8 cellular contexts compared by ENCODE assay signal in genomic region chr15:84654689-84655453, GRCh38. TPM values are rescaled to one million over a fixed set of nuclear protein-coding genes. Genes with fewer than 3 reads are reported as not detected.
DNase-seq lines count a peak whose midpoint lies in the region; ATAC-seq and TF ChIP-seq lines count a peak whose summit lies in the region.

No MANE protein-coding gene starts in this region.

- ATAC-seq in GM18907 (IDR thresholded peaks at IDR 0.05; ENCODE audit: unreplicated experiment), result peak; percentile 43
- ATAC-seq in RWPE2 (ENCODE audit: low read depth), result peak; percentile 32
- ATAC-seq in natural killer cell, result peak; percentile 33 to 49 (median 36)

- H3K36me3 Mint-ChIP-seq in natural killer cell, result no peaks in the 10 kb centered on the region

- peak overlapping the region; percentile 91 to 95 for H3K27ac Mint-ChIP-seq in natural killer cell

- peaks cover 37% of the 10 kb centered on the region for H3K36me3 ChIP-seq in RWPE2 (ENCODE audit: low read depth)

- peak; percentile 97 for TF ChIP-seq CTCF in RWPE2 (IDR thresholded peaks at IDR 0.05; ENCODE audit: poor library complexity, severe bottlenecking)
- TF ChIP-seq CTCF in fibroblast of pulmonary artery (IDR thresholded peaks at IDR 0.05; ENCODE audit: low read length, missing control alignments), result peak; percentile 70
- TF ChIP-seq CTCF in natural killer cell (IDR thresholded peaks at IDR 0.05), result peak; percentile 68

- H3K9me3 Mint-ChIP-seq in natural killer cell, result no peaks in the 10 kb centered on the region

- peaks cover 33 to 54% of the 10 kb centered on the region in 2 donors for H3K4me1 Mint-ChIP-seq in natural killer cell

- peak overlapping the region; percentile 64 for H3K27ac ChIP-seq in RWPE2 (ENCODE audit: poor library complexity, severe bottlenecking)

- intact Hi-C loops in natural killer cell (cut with micrococcal nuclease), result loop anchor here (1.0 to 2.0 kb wide), 4 partner anchors 24 to 224 kb away; partner anchors contain the start of genes ZNF592 and ZSCAN2

- H3K4me1 ChIP-seq in RWPE2 (ENCODE audit: insufficient read depth, poor library complexity, severe bottlenecking), result peaks cover 8% of the 10 kb centered on the region

- no peaks in the 10 kb centered on the region for H3K9me3 ChIP-seq in RWPE2 (ENCODE audit: severe bottlenecking)

- H3K4me3 Mint-ChIP-seq in natural killer cell, result peak overlapping the region; percentile 96

- DNase-seq in 8988T (peak; percentile 54), LHCN-M2 (ENCODE audit: low read depth) (peak; percentile 85), RWPE2 (ENCODE audit: low spot score) (peak; percentile 84), fibroblast of pulmonary artery (ENCODE audit: low read depth) (peak; percentile 85), natural killer cell (peak; percentile 54)
- peak; percentile 66 for DNase-seq in activated T-helper 9 cell treated with anti-CD3 and anti-CD28 coated beads, Interleukin-2, amount 50 U/mL, for 16 hours (ENCODE audit: low read depth)
- DNase-seq in stimulated activated naive CD4-positive, alpha-beta T cell treated with Interleukin-2 at 50 U/mL for 16 hours (lab: John Stamatoyannopoulos, UW), result peak; percentile 75

- H3K4me3 ChIP-seq in RWPE2 (ENCODE audit: severe bottlenecking) (peak overlapping the region; percentile 95), fibroblast of pulmonary artery (replicated peaks; ENCODE audit: low read depth, low read length) (peak overlapping the region; percentile 78)

- no peaks in the 10 kb centered on the region for H3K27me3 Mint-ChIP-seq in natural killer cell (ENCODE audit: low read depth in 2 of 2)

- H3K27me3 ChIP-seq in RWPE2 (ENCODE audit: insufficient read depth, poor library complexity, severe bottlenecking), result no peaks in the 10 kb centered on the region

RNA-seq across cellular contexts. Expression of gene WDR73, which starts 0.8 kb away (rescaled TPM):
- total RNA-seq in LHCN-M2 (2014; rRNA removed) (15.5 and 17.3 TPM in 2 replicates), natural killer cell (10 to 100 TPM; 19.2 to 26.7 (median 19.7) TPM)
- polyA plus RNA-seq in LHCN-M2 (2012), result 11.8 TPM

RNA-seq across cellular contexts. Expression of gene NMB, which starts 3.1 kb away (rescaled TPM):
- total RNA-seq in LHCN-M2 (2014; rRNA removed) (4.0 and 5.9 TPM in 2 replicates), natural killer cell (1 to 10 TPM; 3.8 to 6.4 (median 5.1) TPM)
- polyA plus RNA-seq in LHCN-M2 (2012), result 4.3 TPM

RNA-seq across cellular contexts. Expression of gene ZSCAN2, which starts 54.1 kb away (rescaled TPM):
- total RNA-seq in LHCN-M2 (2014; rRNA removed) (10.3 and 17.5 TPM in 2 replicates), natural killer cell (1 to 10 TPM; 5.0 to 8.3 (median 5.5) TPM)
- polyA plus RNA-seq in LHCN-M2 (2012), result 11.5 TPM

Comparison
In these comparisons a context has a peak if more than half of its experiments do, and no peak if none do; other contexts are left out.
1. Peak in every context shown above with its lines: DNase-seq, ATAC-seq, H3K4me3 ChIP-seq and H3K27ac ChIP-seq.